30 cellular contexts compared by ENCODE assay signal in the genomic region with DNA sequence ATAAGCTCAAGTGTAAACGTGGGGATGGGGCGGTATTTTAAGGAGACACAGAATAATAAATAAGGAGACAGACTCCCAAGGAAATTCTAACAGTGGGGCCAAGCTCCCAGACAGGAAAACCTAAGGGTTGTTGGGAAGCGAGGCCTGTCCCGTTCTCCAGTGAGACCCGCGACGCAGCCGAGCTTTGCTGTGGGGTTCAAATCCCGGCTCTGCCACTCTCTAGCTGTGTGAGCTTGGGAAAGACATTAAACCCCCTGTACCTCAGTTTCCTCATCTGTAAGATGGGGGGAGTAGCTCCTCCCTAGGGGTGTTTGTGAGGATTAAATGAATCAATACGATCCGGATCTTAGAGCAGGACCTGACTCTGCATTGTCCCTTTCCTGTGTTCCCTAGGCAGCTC.
"Had no signal": no experiment of that assay in that cellular context is flagged by ENCODE, and none has a peak within 500 bp of the region (broad histone marks: within the 10 kb centered on the region; RNA-seq: fewer than 3 reads in every experiment).

No MANE protein-coding gene starts in this region.

- H3K27me3 Mint-ChIP-seq: activated CD4-positive, alpha-beta T cell treated with anti-CD3 and anti-CD28 coated beads, Interleukin-2, amount 10 ng/mL, durations not matched to agents 24 days and 14 days had no signal

- H3K9me3 Mint-ChIP-seq: activated CD4-positive, alpha-beta memory T cell treated with anti-CD3 and anti-CD28 coated beads, Interleukin-2, amount 10 ng/mL, durations not matched to agents 7 days and 5 days; activated CD4-positive, alpha-beta T cell treated with anti-CD3 and anti-CD28 coated beads, Interleukin-2, amount 10 ng/mL, durations not matched to agents 24 days and 14 days; activated naive CD4-positive, alpha-beta T cell treated with anti-CD3 and anti-CD28 coated beads for 36 hours; activated naive CD8-positive, alpha-beta T cell treated with anti-CD3 and anti-CD28 coated beads for 36 hours; activated T-helper 1 cell treated with anti-CD3 and anti-CD28 coated beads, Interleukin-12 subunit alpha, Interleukin-12 subunit beta, Interleukin-2, Interleukin-4 antibody, amounts not matched to agents 30 ng/mL and 10 ng/mL and 1 ng/mL, durations not matched to agents 14 hours and 24 hours and 36 hours; central memory CD8-positive, alpha-beta T cell; T-helper 1 cell treated with Interleukin-12 subunit alpha and Interleukin-12 subunit beta and Interleukin-4 antibody, amounts not matched to agents 30 μg/mL and 1 μg/mL, for 36 hours had no signal

- H3K27ac Mint-ChIP-seq: activated CD4-positive, alpha-beta memory T cell treated with anti-CD3 and anti-CD28 coated beads, Interleukin-2, amount 10 ng/mL, durations not matched to agents 7 days and 5 days; activated CD4-positive, alpha-beta T cell treated with anti-CD3 and anti-CD28 coated beads, Interleukin-2, amount 10 ng/mL, durations not matched to agents 24 days and 14 days; activated naive CD4-positive, alpha-beta T cell treated with anti-CD3 and anti-CD28 coated beads for 36 hours; activated naive CD8-positive, alpha-beta T cell treated with anti-CD3 and anti-CD28 coated beads for 36 hours; activated T-helper 1 cell treated with anti-CD3 and anti-CD28 coated beads, Interleukin-12 subunit alpha, Interleukin-12 subunit beta, Interleukin-2, Interleukin-4 antibody, amounts not matched to agents 30 ng/mL and 10 ng/mL and 1 ng/mL, durations not matched to agents 14 hours and 24 hours and 36 hours; stimulated activated naive B cell treated with anti-CD40 and anti-IgM and Interleukin-4, amounts not matched to agents 10 μg/mL and 1 μg/mL and 100 μg/mL, for 72 hours; T-helper 1 cell treated with Interleukin-12 subunit alpha and Interleukin-12 subunit beta and Interleukin-4 antibody, amounts not matched to agents 30 μg/mL and 1 μg/mL, for 36 hours had no signal

- ATAC-seq: gastrocnemius medialis; left colon; stimulated activated naive B cell treated with anti-CD40 and anti-IgM and Interleukin-4, amounts not matched to agents 10 μg/mL and 1 μg/mL and 100 μg/mL, for 72 hours had no signal

- H3K36me3 Mint-ChIP-seq: activated naive CD8-positive, alpha-beta T cell treated with anti-CD3 and anti-CD28 coated beads for 36 hours; stimulated activated naive B cell treated with anti-CD40 and anti-IgM and Interleukin-4, amounts not matched to agents 10 μg/mL and 1 μg/mL and 100 μg/mL, for 72 hours had no signal

- H3K4me1 ChIP-seq: adrenal gland, ascending aorta, gastrocnemius medialis, parathyroid adenoma, right atrium auricular region, stomach, testis, transverse colon had no signal

- H3K27ac ChIP-seq: adrenal gland, ascending aorta, brain microvascular endothelial cell, gastrocnemius medialis, parathyroid adenoma, right atrium auricular region, stomach, testis, transverse colon had no signal

- H3K9me3 ChIP-seq: adrenal gland, gastrocnemius medialis, SK-N-SH, testis, transverse colon had no signal

- DNase-seq: activated CD4-positive, alpha-beta memory T cell treated with anti-CD3 and anti-CD28 coated beads, Interleukin-2, amount 10 ng/mL, durations not matched to agents 7 days and 5 days; activated CD4-positive, alpha-beta T cell treated with anti-CD3 and anti-CD28 coated beads, Interleukin-2, amount 10 ng/mL, durations not matched to agents 24 days and 14 days; activated CD4-positive, CD25-positive, alpha-beta regulatory T cell treated with anti-CD3 and anti-CD28 coated beads, Interleukin-2, amount 50 U/mL, for 72 hours; activated effector memory CD4-positive, alpha-beta T cell treated with anti-CD3 and anti-CD28 coated beads, Interleukin-2, amount 50 U/mL, for 16 hours; activated naive CD4-positive, alpha-beta T cell treated with anti-CD3 and anti-CD28 coated beads for 36 hours; activated naive CD8-positive, alpha-beta T cell treated with anti-CD3 and anti-CD28 coated beads for 36 hours; adrenal gland; brain microvascular endothelial cell; dermis blood vessel endothelial cell; effector memory CD4-positive, alpha-beta T cell; erythroblast; gastrocnemius medialis; glutamatergic neuron; left colon; mammary epithelial cell; SK-N-SH; stimulated activated CD4-positive, alpha-beta T cell treated with anti-CD3 and anti-CD28 coated beads, Interleukin-1b, Interleukin-23, amount 100 ng/mL, for 48 hours; stimulated activated naive B cell treated with anti-CD40 and anti-IgM and Interleukin-4, amounts not matched to agents 10 μg/mL and 1 μg/mL and 100 μg/mL, for 72 hours; stomach; SW 1271; T-helper 9 cell; testis; transverse colon had no signal

- H3K27me3 ChIP-seq: adrenal gland, ascending aorta, brain microvascular endothelial cell, right atrium auricular region, testis had no signal

- H3K4me3 ChIP-seq: adrenal gland, ascending aorta, gastrocnemius medialis, right atrium auricular region, smooth muscle cell, stomach, testis, transverse colon had no signal

- H3K36me3 ChIP-seq: adrenal gland, ascending aorta, brain microvascular endothelial cell, gastrocnemius medialis, right atrium auricular region, stomach, transverse colon had no signal

- H3K9ac ChIP-seq: parathyroid adenoma, SK-N-SH had no signal

- H3K4me3 Mint-ChIP-seq: activated CD4-positive, alpha-beta memory T cell treated with anti-CD3 and anti-CD28 coated beads, Interleukin-2, amount 10 ng/mL, durations not matched to agents 7 days and 5 days; activated CD4-positive, alpha-beta T cell treated with anti-CD3 and anti-CD28 coated beads, Interleukin-2, amount 10 ng/mL, durations not matched to agents 24 days and 14 days; activated naive CD4-positive, alpha-beta T cell treated with anti-CD3 and anti-CD28 coated beads for 36 hours; activated naive CD8-positive, alpha-beta T cell treated with anti-CD3 and anti-CD28 coated beads for 36 hours; activated T-helper 1 cell treated with anti-CD3 and anti-CD28 coated beads, Interleukin-12 subunit alpha, Interleukin-12 subunit beta, Interleukin-2, Interleukin-4 antibody, amounts not matched to agents 30 ng/mL and 10 ng/mL and 1 ng/mL, durations not matched to agents 14 hours and 24 hours and 36 hours; central memory CD8-positive, alpha-beta T cell; stimulated activated naive B cell treated with anti-CD40 and anti-IgM and Interleukin-4, amounts not matched to agents 10 μg/mL and 1 μg/mL and 100 μg/mL, for 72 hours; T-helper 1 cell treated with Interleukin-12 subunit alpha and Interleukin-12 subunit beta and Interleukin-4 antibody, amounts not matched to agents 30 μg/mL and 1 μg/mL, for 36 hours had no signal

- H3K4me1 Mint-ChIP-seq: activated CD4-positive, alpha-beta memory T cell treated with anti-CD3 and anti-CD28 coated beads, Interleukin-2, amount 10 ng/mL, durations not matched to agents 7 days and 5 days; activated CD4-positive, alpha-beta T cell treated with anti-CD3 and anti-CD28 coated beads, Interleukin-2, amount 10 ng/mL, durations not matched to agents 24 days and 14 days; activated naive CD8-positive, alpha-beta T cell treated with anti-CD3 and anti-CD28 coated beads for 36 hours; stimulated activated naive B cell treated with anti-CD40 and anti-IgM and Interleukin-4, amounts not matched to agents 10 μg/mL and 1 μg/mL and 100 μg/mL, for 72 hours had no signal
